ENCODE assay signal across 11 cellular contexts in the genomic region with DNA sequence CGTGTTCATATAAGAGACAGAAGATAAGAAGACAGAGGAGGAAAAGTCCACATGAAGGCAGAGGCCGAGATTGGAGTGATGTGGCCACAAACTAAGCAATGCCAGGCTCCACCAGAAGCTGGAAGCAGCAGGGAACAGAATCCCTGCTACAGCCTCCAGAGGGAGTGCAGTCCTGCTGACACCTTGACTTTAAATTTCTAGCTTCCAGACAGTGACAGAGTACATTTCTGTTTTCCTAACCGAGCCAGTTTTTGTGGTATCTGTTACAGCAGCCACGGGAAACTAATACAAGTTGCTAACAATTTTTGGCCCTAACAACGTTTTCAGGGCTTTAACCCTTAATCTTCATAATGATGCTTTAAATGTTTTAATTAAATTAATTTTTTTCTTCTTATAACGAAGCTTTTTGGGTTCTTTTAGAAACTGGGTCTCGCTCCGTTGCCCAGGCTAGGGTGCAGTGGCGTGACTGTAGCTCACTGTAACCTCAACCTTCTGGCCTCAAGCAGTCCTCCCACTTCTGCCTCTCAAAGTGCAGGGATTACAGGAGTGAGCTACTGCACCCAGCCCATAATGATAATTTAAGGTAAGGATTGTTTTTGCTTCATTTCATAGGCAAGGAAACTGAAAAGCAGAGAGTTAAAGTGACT.
A peak's percentile ranks its signal among the peaks of the same experiment; 100 is the strongest.
DNase-seq lines count a peak whose midpoint lies in the region; ATAC-seq, FAIRE-seq and TF ChIP-seq lines count a peak whose summit lies in the region.
"Had no signal": no experiment of that assay in that cellular context is flagged by ENCODE, and none has a peak within 500 bp of the region (broad histone marks: within the 10 kb centered on the region; RNA-seq: fewer than 3 reads in every experiment).

No MANE protein-coding gene starts in this region.

- no peak overlapping the region for H3K4ac ChIP-seq in H1 (replicated peaks; ENCODE audit: insufficient read length, low read depth, low read length)

- H3K79me1 ChIP-seq in H1 (ENCODE audit: low read depth, low read length) = no peaks in the 10 kb centered on the region

- no peak overlapping the region for H2BK20ac ChIP-seq in H1 (ENCODE audit: low read length)

- H3K4me1 ChIP-seq in H1 (replicated peaks in 1 of 4; ENCODE audit: control insufficient read depth in 3 of 4, insufficient read depth in 4 of 4, low read length in 3 of 4) (no peaks in the 10 kb centered on the region), mucosa of descending colon (ENCODE audit: low read depth) (no peaks in the 10 kb centered on the region), sigmoid colon (no peaks in the 10 kb centered on the region)
- H3K4me1 ChIP-seq: SJCRH30 had no signal

- no peak overlapping the region for H3K4me3 ChIP-seq in LNCaP clone FGC (ENCODE audit: low read depth, low read length)
- no peak overlapping the region for H3K4me3 ChIP-seq in H1 (ENCODE audit: extremely low read depth in 1 of 4, insufficient read depth in 2 of 4, low read depth in 3 of 4, low read length in 4 of 4)
- H3K4me3 ChIP-seq in mucosa of descending colon = no peak overlapping the region
- no peak overlapping the region for H3K4me3 ChIP-seq in sigmoid colon
- H3K4me3 ChIP-seq: SJCRH30 had no signal

- TF ChIP-seq POLR2A in H1 (IDR thresholded peaks at IDR 0.05; ENCODE audit: control extremely low read depth in 1 of 2, low read depth in 2 of 2, low read length in 2 of 2) (no peak), sigmoid colon (IDR thresholded peaks at IDR 0.05) (no peak)

- H3K27ac ChIP-seq in H1 (ENCODE audit: low read depth, low read length) (no peak overlapping the region), sigmoid colon (no peak overlapping the region)
- H3K27ac ChIP-seq: SJCRH30 had no signal

- no peak overlapping the region for H2BK5ac ChIP-seq in H1 (ENCODE audit: low read depth, low read length)

- H3K23me2 ChIP-seq in H1 (ENCODE audit: low read depth, low read length) = no peaks in the 10 kb centered on the region

- H3K27me3 ChIP-seq in H1 (replicated peaks in 1 of 4; ENCODE audit: control insufficient read depth in 3 of 4, extremely low read depth in 1 of 4, insufficient read depth in 3 of 4, low read length in 3 of 4) (no peaks in the 10 kb centered on the region), sigmoid colon (no peaks in the 10 kb centered on the region)
- H3K27me3 ChIP-seq: SJCRH30 had no signal

- H2BK120ac ChIP-seq in H1 (replicated peaks; ENCODE audit: low read depth, low read length) = no peak overlapping the region

- H4K8ac ChIP-seq in H1 (ENCODE audit: extremely low read depth, insufficient read depth, low read length) = no peak overlapping the region

- no peak overlapping the region for H2AFZ ChIP-seq in H1 (ENCODE audit: low read length)

- H3K27ac Mint-ChIP-seq in activated naive CD4-positive, alpha-beta T cell treated with anti-CD3 and anti-CD28 coated beads for 36 hours = no peak overlapping the region

- intact Hi-C loops in mucosa of descending colon (cut with DNase I, micrococcal nuclease) (no loop called here), sigmoid colon (cut with DNase I) (no loop called here)
- intact Hi-C loops in activated naive CD4-positive, alpha-beta T cell treated with anti-CD3 and anti-CD28 coated beads for 36 hours (cut with micrococcal nuclease) = no loop called here

- TF ChIP-seq EP300 in H1 (IDR thresholded peaks at IDR 0.05; ENCODE audit: borderline replicate concordance in 1 of 2, low read depth in 2 of 2, low read length in 2 of 2) = no peak
- no peak for TF ChIP-seq EP300 in sigmoid colon (IDR thresholded peaks at IDR 0.05)

- H4K20me1 ChIP-seq in H1 (replicated peaks in 1 of 2; ENCODE audit: control insufficient read depth in 1 of 2, insufficient read depth in 2 of 2, low read length in 2 of 2) = no peaks in the 10 kb centered on the region

- H3K36me3 ChIP-seq in H1 (ENCODE audit: control insufficient read depth in 2 of 4, insufficient read depth in 4 of 4, low read length in 3 of 4) = no peaks in the 10 kb centered on the region
- no peaks in the 10 kb centered on the region for H3K36me3 ChIP-seq in mucosa of descending colon (ENCODE audit: low read depth)
- no peaks in the 10 kb centered on the region for H3K36me3 ChIP-seq in sigmoid colon
- H3K36me3 ChIP-seq: SJCRH30 had no signal

- H3K9me3 ChIP-seq in H1 (ENCODE audit: insufficient read depth in 2 of 2, low read depth in 1 of 2, low read length in 1 of 2) = 0 out of 4 replicates have a peak, but pooled peaks cover 0 to 2% of the 10 kb centered on the region in 2 experiments
- peaks cover 2% of the 10 kb centered on the region for H3K9me3 ChIP-seq in mucosa of descending colon
- peaks cover 0 to 5% (median 1%) of the 10 kb centered on the region in 4 donors for H3K9me3 ChIP-seq in sigmoid colon
- H3K9me3 ChIP-seq: SJCRH30 had no signal

- peak; percentile 51 for ATAC-seq in mucosa of descending colon
- ATAC-seq: stimulated activated naive CD8-positive, alpha-beta T cell treated with anti-CD3 and anti-CD28 coated beads, Interleukin-15, Interleukin-2, amounts not matched to agents 100 U/mL and 50 U/mL, for 24 hours had no signal

- H3K4me3 Mint-ChIP-seq in activated naive CD4-positive, alpha-beta T cell treated with anti-CD3 and anti-CD28 coated beads for 36 hours = no peak overlapping the region

- peak; percentile 58 to 67 for TF ChIP-seq RAD21 in H1 (IDR thresholded peaks at IDR 0.05 in 1 of 2, conservative IDR thresholded peaks at IDR 0.05 in 1 of 2; ENCODE audit: low read depth in 2 of 2, low read length in 2 of 2)

- TF ChIP-seq CTCF in LNCaP clone FGC (IDR thresholded peaks at IDR 0.05; ENCODE audit: control insufficient read depth, extremely low read depth, insufficient read depth) (peak; percentile 55), H1 (IDR thresholded peaks at IDR 0.05; ENCODE audit: control extremely low read depth in 1 of 3, insufficient read depth in 1 of 3, low read depth in 1 of 3, low read length in 3 of 3) (peak; percentile 45 to 63 (median 55)), mucosa of descending colon (IDR thresholded peaks at IDR 0.05) (no peak), sigmoid colon (IDR thresholded peaks at IDR 0.05) (peak in 2 of 4 experiments; percentile 14 to 29)

- no peak overlapping the region for H3K4me2 ChIP-seq in H1 (ENCODE audit: insufficient read depth in 1 of 2, low read depth in 2 of 2, low read length in 2 of 2)

- no peak for FAIRE-seq in H1 (lab: Jason Lieb, UNC)

- 84% methylated on average over 9 of the region's 9 CpGs; no CpG with 5 or more reads in 1 of the 2 experiments for WGBS in H1 (ENCODE audit: extremely low coverage in 1 of 2, insufficient coverage in 1 of 2, insufficient read length in 1 of 2, insufficient replicate concordance in 2 of 2, low coverage in 1 of 2, low lambda C conversion rate in 2 of 2, missing lambda C conversion rate in 1 of 2), 2 experiments
- 66 to 72% methylated on average over 9 of the region's 9 CpGs for WGBS in sigmoid colon, 2 donors

- no peak overlapping the region for H3K14ac ChIP-seq in H1 (ENCODE audit: insufficient read length)

- H3K36me3 Mint-ChIP-seq in activated naive CD4-positive, alpha-beta T cell treated with anti-CD3 and anti-CD28 coated beads for 36 hours (ENCODE audit: low read depth) = peaks cover 1% of the 10 kb centered on the region

- H3K18ac ChIP-seq in H1 (ENCODE audit: extremely low read depth, low read length) = no peak overlapping the region

- POLR2A ChIA-PET in H1 (lab: Charles Lee; ENCODE audit: partially characterized antibody) = no interaction called here

- DNase-seq in EH (ENCODE audit: low read depth) = peak; percentile 33
- DNase-seq in LNCaP clone FGC (ENCODE audit: low read depth) = no peak
- DNase-seq in H1 (ENCODE audit: low read depth in 1 of 2, low spot score in 2 of 2) = no peak
- DNase-seq in mucosa of descending colon = peak in 1 of 3 donors; percentile 14
- no peak for DNase-seq in dedifferentiated amniotic fluid mesenchymal stem cell (ENCODE audit: extremely low spot score)
- no peak for DNase-seq in sigmoid colon
- DNase-seq in activated naive CD4-positive, alpha-beta T cell treated with anti-CD3 and anti-CD28 coated beads for 36 hours = no peak
- no peak for DNase-seq in globus pallidus (ENCODE audit: low spot score)
- DNase-seq: NCI-H1417 treated with DMSO at 0.1 percent for 48 hours; SJCRH30; stimulated activated naive CD8-positive, alpha-beta T cell treated with anti-CD3 and anti-CD28 coated beads, Interleukin-15, Interleukin-2, amounts not matched to agents 100 U/mL and 50 U/mL, for 24 hours had no signal

- H3K9ac ChIP-seq in H1 (replicated peaks in 1 of 4; ENCODE audit: extremely low read depth in 1 of 4, low read depth in 3 of 4, low read length in 3 of 4) = no peak overlapping the region

- H4K91ac ChIP-seq in H1 (replicated peaks; ENCODE audit: insufficient read length, low read length) = no peak overlapping the region

- H2BK12ac ChIP-seq in H1 (ENCODE audit: low read depth, low read length) = no peak overlapping the region

- H3K23ac ChIP-seq in H1 (ENCODE audit: insufficient read length) = no peak overlapping the region

- H2AK5ac ChIP-seq in H1 (ENCODE audit: low read depth, low read length) = no peak overlapping the region

- peaks cover 5% of the 10 kb centered on the region for H3K9me3 Mint-ChIP-seq in activated naive CD4-positive, alpha-beta T cell treated with anti-CD3 and anti-CD28 coated beads for 36 hours

- H2BK15ac ChIP-seq in H1 (ENCODE audit: low read length) = no peak overlapping the region

- no peaks in the 10 kb centered on the region for H3K79me2 ChIP-seq in H1 (ENCODE audit: control insufficient read depth in 1 of 2, insufficient read depth in 2 of 2, low read length in 2 of 2)

- peaks cover 3% of the 10 kb centered on the region for H3K27me3 Mint-ChIP-seq in activated naive CD4-positive, alpha-beta T cell treated with anti-CD3 and anti-CD28 coated beads for 36 hours (ENCODE audit: low read depth)

- peaks cover 39% of the 10 kb centered on the region for H3K4me1 Mint-ChIP-seq in activated naive CD4-positive, alpha-beta T cell treated with anti-CD3 and anti-CD28 coated beads for 36 hours (ENCODE audit: low read depth)

- CTCF ChIA-PET in H1 (lab: Charles Lee; ENCODE audit: partially characterized antibody) = interaction anchor here (0.6 to 2.5 kb wide), 20 partner anchors 10 to 678 kb away, joined by 3 to 9 read pairs (median 4); no protein-coding TSS in a partner anchor
- CTCF ChIA-PET in activated naive CD4-positive, alpha-beta T cell treated with anti-CD3 and anti-CD28 coated beads for 36 hours (lab: Charles Lee) = interaction anchor here (0.6 to 1.0 kb wide), 2 partner anchors 102 to 113 kb away, joined by 3 read pairs; no protein-coding TSS in a partner anchor

- H3K56ac ChIP-seq in H1 (replicated peaks; ENCODE audit: insufficient read length, low read depth, low read length) = no peak overlapping the region

- H4K5ac ChIP-seq in H1 (ENCODE audit: insufficient read length, low read depth, low read length) = no peak overlapping the region

TF ChIP-seq in H1, 55 proteins besides CTCF, POLR2A, EP300 and RAD21 (continues in another document):
- TF ChIP-seq, protein P1, sequence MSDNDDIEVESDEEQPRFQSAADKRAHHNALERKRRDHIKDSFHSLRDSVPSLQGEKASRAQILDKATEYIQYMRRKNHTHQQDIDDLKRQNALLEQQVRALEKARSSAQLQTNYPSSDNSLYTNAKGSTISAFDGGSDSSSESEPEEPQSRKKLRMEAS (IDR thresholded peaks at IDR 0.05) = no peak
- TF ChIP-seq SIRT6 (IDR thresholded peaks at IDR 0.05; ENCODE audit: low read length) = no peak
- no peak for TF ChIP-seq KDM4A (IDR thresholded peaks at IDR 0.05; ENCODE audit: low read depth, low read length, severe bottlenecking)
